ENCODE assay signal across 1 cellular context in the genomic region with DNA sequence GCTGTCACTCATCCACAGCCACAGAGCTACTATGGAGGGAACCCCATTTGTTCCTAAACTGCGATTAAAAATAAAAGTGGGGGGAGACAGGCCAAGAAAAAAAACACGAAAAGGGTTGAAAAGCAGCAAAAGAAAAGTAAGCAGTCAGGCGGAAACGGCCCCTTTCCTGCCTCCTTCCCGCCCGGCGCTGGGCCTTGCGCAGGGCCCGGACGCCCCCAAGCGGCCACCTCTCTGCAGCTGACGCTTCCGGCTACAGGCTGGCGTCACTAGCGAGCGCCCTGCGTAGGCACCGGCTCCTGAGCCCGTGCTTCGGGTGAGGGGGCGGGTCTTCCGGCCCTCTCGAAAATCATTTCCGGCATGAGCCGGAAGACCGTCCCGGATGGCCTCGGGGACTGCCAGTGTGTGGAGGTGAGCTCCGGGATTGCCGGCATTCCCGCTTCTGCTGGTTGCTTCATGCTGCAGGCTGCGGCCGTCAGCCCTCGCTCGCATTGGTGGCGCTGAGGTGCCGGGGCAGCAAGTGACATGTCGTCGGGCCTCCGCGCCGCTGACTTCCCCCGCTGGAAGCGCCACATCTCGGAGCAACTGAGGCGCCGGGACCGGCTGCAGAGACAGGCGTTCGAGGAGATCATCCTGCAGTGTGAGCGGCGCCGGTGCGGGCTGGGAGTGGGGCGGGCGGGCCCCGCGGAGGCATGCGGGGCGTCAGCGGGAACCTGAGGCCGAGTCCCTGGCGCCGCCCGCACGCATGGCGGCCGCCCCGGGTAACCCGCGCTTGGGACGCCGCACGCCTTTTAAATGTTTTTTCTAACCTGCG.
A peak's percentile ranks its signal among the peaks of the same experiment; 100 is the strongest.
TF ChIP-seq lines count a peak whose summit lies in the region.

ATG16L1 (plus strand) TSS at position 368 of the 811 bp plus-strand sequence; CDS start at position 523, 155 bp downstream.

TF ChIP-seq in HepG2, 621 proteins besides CTCF, POLR2A, EP300 and RAD21 (continued from another document and continues in another):
- peak; percentile 60; the same call in 1 of the 2 replicates for TF ChIP-seq ZBTB26 (CRISPR knock-in tag; IDR thresholded peaks at IDR 0.05; ENCODE audit: borderline replicate concordance)
- TF ChIP-seq ZMAT3 (CRISPR knock-in tag; conservative IDR thresholded peaks at IDR 0.05), result peak; percentile 80; the same call in 1 of the 2 replicates
- TF ChIP-seq POLR2G (IDR thresholded peaks at IDR 0.05; ENCODE audit: low read depth, low read length), result peak; percentile 93
- TF ChIP-seq, protein P1, sequence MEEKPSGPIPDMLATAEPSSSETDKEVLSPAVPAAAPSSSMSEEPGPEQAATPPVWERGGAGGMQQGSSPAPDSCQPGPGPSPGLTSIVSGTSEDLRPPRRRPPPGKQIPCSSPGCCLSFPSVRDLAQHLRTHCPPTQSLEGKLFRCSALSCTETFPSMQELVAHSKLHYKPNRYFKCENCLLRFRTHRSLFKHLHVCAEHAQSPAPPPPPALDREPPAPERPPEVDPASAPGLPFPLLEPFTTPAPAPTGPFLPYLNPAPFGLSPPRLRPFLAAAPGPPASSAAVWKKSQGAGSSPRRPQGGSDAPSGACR (CRISPR knock-in tag; IDR thresholded peaks at IDR 0.05), result peak; percentile 95
- TF ChIP-seq, protein P2, sequence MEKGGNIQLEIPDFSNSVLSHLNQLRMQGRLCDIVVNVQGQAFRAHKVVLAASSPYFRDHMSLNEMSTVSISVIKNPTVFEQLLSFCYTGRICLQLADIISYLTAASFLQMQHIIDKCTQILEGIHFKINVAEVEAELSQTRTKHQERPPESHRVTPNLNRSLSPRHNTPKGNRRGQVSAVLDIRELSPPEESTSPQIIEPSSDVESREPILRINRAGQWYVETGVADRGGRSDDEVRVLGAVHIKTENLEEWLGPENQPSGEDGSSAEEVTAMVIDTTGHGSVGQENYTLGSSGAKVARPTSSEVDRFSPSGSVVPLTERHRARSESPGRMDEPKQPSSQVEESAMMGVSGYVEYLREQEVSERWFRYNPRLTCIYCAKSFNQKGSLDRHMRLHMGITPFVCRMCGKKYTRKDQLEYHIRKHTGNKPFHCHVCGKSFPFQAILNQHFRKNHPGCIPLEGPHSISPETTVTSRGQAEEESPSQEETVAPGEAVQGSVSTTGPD (CRISPR knock-in tag; IDR thresholded peaks at IDR 0.05), result no peak
- TF ChIP-seq ZBTB43 (CRISPR knock-in tag; conservative IDR thresholded peaks at IDR 0.05), result no peak
- TF ChIP-seq HDAC2 (CRISPR knock-in tag; IDR thresholded peaks at IDR 0.05), result peak; percentile 97
- TF ChIP-seq ZNF720 (CRISPR knock-in tag; IDR thresholded peaks at IDR 0.05), result 0 out of 2 replicates have a peak, but pooled peaks have one; percentile 15
- peak; percentile 72 for TF ChIP-seq CEBPG (CRISPR knock-in tag; IDR thresholded peaks at IDR 0.05)
- peak; percentile 97 for TF ChIP-seq ZNF883 (CRISPR knock-in tag; IDR thresholded peaks at IDR 0.05; ENCODE audit: not compliant biosample characterization)
- peak; percentile 53; the same call in 1 of the 2 replicates for TF ChIP-seq SIX4 (CRISPR knock-in tag; IDR thresholded peaks at IDR 0.05)
- TF ChIP-seq ZNF580 (CRISPR knock-in tag; IDR thresholded peaks at IDR 0.05; ENCODE audit: borderline replicate concordance, low read depth), result peak; percentile 83; the same call in 1 of the 2 replicates
- TF ChIP-seq ZNF816 (CRISPR knock-in tag; IDR thresholded peaks at IDR 0.05; ENCODE audit: borderline replicate concordance), result peak; percentile 67; the same call in 1 of the 2 replicates
- peak; percentile 78 for TF ChIP-seq FOXO1 (CRISPR knock-in tag; IDR thresholded peaks at IDR 0.05)
- TF ChIP-seq ZFY (CRISPR knock-in tag; IDR thresholded peaks at IDR 0.05), result peak; percentile 89
- peak; percentile 94 for TF ChIP-seq SALL1 (CRISPR knock-in tag; IDR thresholded peaks at IDR 0.05)
- TF ChIP-seq, protein P3, sequence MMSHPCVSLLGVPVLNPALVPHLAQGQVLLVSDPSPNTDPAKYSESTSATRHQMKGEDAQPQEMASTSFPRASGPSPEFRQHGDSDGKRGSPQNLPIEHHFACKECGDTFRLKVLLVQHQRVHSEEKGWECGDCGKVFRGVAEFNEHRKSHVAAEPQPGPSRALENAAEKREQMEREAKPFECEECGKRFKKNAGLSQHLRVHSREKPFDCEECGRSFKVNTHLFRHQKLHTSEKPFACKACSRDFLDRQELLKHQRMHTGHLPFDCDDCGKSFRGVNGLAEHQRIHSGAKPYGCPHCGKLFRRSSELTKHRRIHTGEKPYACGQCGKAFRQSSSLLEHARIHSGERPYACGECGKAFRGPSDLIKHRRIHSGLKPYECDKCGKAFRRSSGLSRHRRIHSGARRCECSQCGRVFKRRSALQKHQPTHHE (CRISPR knock-in tag; IDR thresholded peaks at IDR 0.05; ENCODE audit: borderline replicate concordance), result peak; percentile 95
- TF ChIP-seq ZNF263 (CRISPR knock-in tag; IDR thresholded peaks at IDR 0.05), result peak; percentile 41; the same call in 1 of the 2 replicates
- TF ChIP-seq HNF1B (CRISPR knock-in tag; IDR thresholded peaks at IDR 0.05), result peak; percentile 97
- peak; percentile 37 for TF ChIP-seq SRSF4 (IDR thresholded peaks at IDR 0.05; ENCODE audit: low read depth, low read length, poor library complexity, severe bottlenecking)
- TF ChIP-seq GTF3A (CRISPR knock-in tag; conservative IDR thresholded peaks at IDR 0.05), result peak; percentile 90; the same call in 1 of the 2 replicates
- no peak for TF ChIP-seq NFE2L1 (CRISPR knock-in tag; IDR thresholded peaks at IDR 0.05; ENCODE audit: borderline replicate concordance)
- TF ChIP-seq TCF7 (IDR thresholded peaks at IDR 0.05; ENCODE audit: low read depth), result no peak
- peak; percentile 84; the same call in 1 of the 2 replicates for TF ChIP-seq ZNF317 (CRISPR knock-in tag; IDR thresholded peaks at IDR 0.05)
- TF ChIP-seq CEBPB (IDR thresholded peaks at IDR 0.05; ENCODE audit: borderline replicate concordance, low read depth, low read length), result peak; percentile 68; the same call in 1 of the 2 replicates
- TF ChIP-seq CHCHD3 (CRISPR knock-in tag; IDR thresholded peaks at IDR 0.05), result no peak
- TF ChIP-seq ZNF503 (CRISPR knock-in tag; IDR thresholded peaks at IDR 0.05), result peak; percentile 50; the same call in 1 of the 2 replicates
- TF ChIP-seq FOXA1 (IDR thresholded peaks at IDR 0.05), result no peak
- peak; percentile 62 for TF ChIP-seq FOXA1 (CRISPR knock-in tag; IDR thresholded peaks at IDR 0.05)
- peak; percentile 99 for TF ChIP-seq GATAD1 (CRISPR knock-in tag; IDR thresholded peaks at IDR 0.05)
- no peak for TF ChIP-seq MLLT10 (CRISPR knock-in tag; IDR thresholded peaks at IDR 0.05)
- TF ChIP-seq, protein P4, sequence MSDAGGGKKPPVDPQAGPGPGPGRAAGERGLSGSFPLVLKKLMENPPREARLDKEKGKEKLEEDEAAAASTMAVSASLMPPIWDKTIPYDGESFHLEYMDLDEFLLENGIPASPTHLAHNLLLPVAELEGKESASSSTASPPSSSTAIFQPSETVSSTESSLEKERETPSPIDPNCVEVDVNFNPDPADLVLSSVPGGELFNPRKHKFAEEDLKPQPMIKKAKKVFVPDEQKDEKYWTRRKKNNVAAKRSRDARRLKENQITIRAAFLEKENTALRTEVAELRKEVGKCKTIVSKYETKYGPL (CRISPR knock-in tag; IDR thresholded peaks at IDR 0.05), result no peak
- TF ChIP-seq, protein P5, sequence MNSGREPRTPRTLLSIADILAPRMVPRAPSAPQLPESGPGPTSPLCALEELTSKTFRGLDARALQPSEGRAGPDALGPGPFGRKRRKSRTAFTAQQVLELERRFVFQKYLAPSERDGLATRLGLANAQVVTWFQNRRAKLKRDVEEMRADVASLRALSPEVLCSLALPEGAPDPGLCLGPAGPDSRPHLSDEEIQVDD (CRISPR knock-in tag; IDR thresholded peaks at IDR 0.05; ENCODE audit: borderline replicate concordance), result no peak
- TF ChIP-seq ZNF251 (CRISPR knock-in tag; IDR thresholded peaks at IDR 0.05), result peak; percentile 17; the same call in 1 of the 2 replicates
- TF ChIP-seq HNRNPK (IDR thresholded peaks at IDR 0.05; ENCODE audit: low read depth, low read length, poor library complexity, severe bottlenecking), result peak; percentile 52
- no peak for TF ChIP-seq EHMT2 (IDR thresholded peaks at IDR 0.05; ENCODE audit: borderline replicate concordance, low read depth, low read length)
- TF ChIP-seq ZNF335 (CRISPR knock-in tag; IDR thresholded peaks at IDR 0.05), result peak; percentile 83
- peak; percentile 49; the same call in 1 of the 2 replicates for TF ChIP-seq HNF1A (IDR thresholded peaks at IDR 0.05; ENCODE audit: low read depth)
- TF ChIP-seq HNF1A (CRISPR knock-in tag; IDR thresholded peaks at IDR 0.05; ENCODE audit: borderline replicate concordance), result peak; percentile 70; the same call in 1 of the 2 replicates
- TF ChIP-seq RELA (CRISPR knock-in tag; IDR thresholded peaks at IDR 0.05), result 0 out of 2 replicates have a peak, but pooled peaks have one; percentile 68
- no peak; the same call in 1 of the 2 replicates for TF ChIP-seq ZNF274 (CRISPR knock-in tag; IDR thresholded peaks at IDR 0.05)
- TF ChIP-seq ZNF619 (CRISPR knock-in tag; IDR thresholded peaks at IDR 0.05), result peak; percentile 83; the same call in 1 of the 2 replicates
